Comparison of ENCODE assay signal across 34 cellular contexts in the genomic region with DNA sequence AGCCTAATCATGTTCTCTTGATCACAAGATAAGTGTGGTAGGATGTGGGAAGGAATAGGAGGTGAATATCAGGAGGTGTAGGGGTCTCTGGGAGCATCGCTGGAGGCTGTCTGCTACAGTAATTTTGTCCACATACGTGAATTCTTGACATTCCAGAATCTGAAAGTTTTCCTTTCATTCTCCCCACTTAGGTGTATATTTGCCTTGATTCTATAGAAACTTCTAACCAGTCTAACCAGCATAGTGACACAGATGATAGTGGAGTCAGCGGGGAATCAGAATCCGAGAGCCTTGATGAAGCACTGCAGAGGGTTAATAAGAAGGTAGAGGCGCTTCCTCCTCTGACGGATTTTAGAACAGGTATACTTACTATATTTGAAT.
"Had no signal": no experiment of that assay in that cellular context is flagged by ENCODE, and none has a peak within 500 bp of the region (broad histone marks: within the 10 kb centered on the region; RNA-seq: fewer than 3 reads in every experiment).

No MANE protein-coding gene starts in this region.

- H3K27ac ChIP-seq: ascending aorta, cardiac muscle cell, VCaP had no signal

- DNase-seq: activated B cell treated with CpG ODN at 0.5 μM for 24 hours; activated CD4-positive, alpha-beta T cell treated with anti-CD3 and anti-CD28 coated beads for 48 hours; activated CD4-positive, alpha-beta T cell treated with anti-CD3 and anti-CD28 coated beads, Interleukin-2, amount 10 ng/mL, durations not matched to agents 7 days and 5 days; activated CD4-positive, alpha-beta T cell treated with anti-CD3 and anti-CD28 coated beads, Interleukin-2, amount 50 U/mL, for 48 hours; activated CD4-positive, CD25-positive, alpha-beta regulatory T cell treated with anti-CD3 and anti-CD28 coated beads, Interleukin-2, amount 50 U/mL, for 72 hours; activated CD8-positive, alpha-beta memory T cell treated with anti-CD3 and anti-CD28 coated beads, Interleukin-2, amount 50 U/mL, for 4 hours; activated CD8-positive, alpha-beta T cell treated with anti-CD3 and anti-CD28 coated beads for 36 hours; activated effector memory CD4-positive, alpha-beta T cell treated with Interleukin-2 at 50 U/mL for 16 hours; activated gamma-delta T cell; activated naive CD4-positive, alpha-beta T cell treated with anti-CD3 and anti-CD28 coated beads, Interleukin-2, amount 10 ng/mL, durations not matched to agents 7 days and 5 days; activated naive CD4-positive, alpha-beta T cell treated with Interleukin-2 at 50 U/mL for 16 hours; activated naive CD8-positive, alpha-beta T cell treated with anti-CD3 and anti-CD28 coated beads, Interleukin-2, amount 10 ng/mL, durations not matched to agents 7 days and 5 days; activated naive CD8-positive, alpha-beta T cell treated with anti-CD3 and anti-CD28 coated beads, Interleukin-2, amount 50 U/mL, for 24 hours; activated T-cell treated with anti-CD3 and anti-CD28 coated beads for 4 hours; activated T-cell treated with anti-CD3 and anti-CD28 coated beads, Interleukin-2, amount 50 U/mL, for 1 hour; activated T-cell treated with anti-CD3 and anti-CD28 coated beads, Interleukin-2, amount 50 U/mL, for 4 hours; activated T-cell treated with anti-CD3 and anti-CD28 coated beads, Interleukin-2, amount 50 U/mL, for 72 hours; amygdala; anterior cingulate cortex; caudate nucleus; cerebellar nuclear complex; T-cell; T-helper 17 cell; T-helper 9 cell had no signal

- H3K4me1 Mint-ChIP-seq: activated B cell treated with CpG ODN at 0.5 μM for 24 hours; activated CD4-positive, alpha-beta T cell treated with anti-CD3 and anti-CD28 coated beads, Interleukin-2, amount 10 ng/mL, durations not matched to agents 7 days and 5 days; activated naive CD4-positive, alpha-beta T cell treated with anti-CD3 and anti-CD28 coated beads, Interleukin-2, amount 10 ng/mL, durations not matched to agents 7 days and 5 days; activated naive CD4-positive, alpha-beta T cell treated with anti-CD3 and anti-CD28 coated beads, Interleukin-2, amount 50 U/mL, for 24 hours; activated naive CD8-positive, alpha-beta T cell treated with anti-CD3 and anti-CD28 coated beads, Interleukin-2, amount 50 U/mL, for 24 hours; brain; central memory CD8-positive, alpha-beta T cell; T-helper 17 cell had no signal

- H3K4me3 Mint-ChIP-seq: activated B cell treated with CpG ODN at 0.5 μM for 24 hours; activated CD4-positive, alpha-beta T cell treated with anti-CD3 and anti-CD28 coated beads, Interleukin-2, amount 10 ng/mL, durations not matched to agents 7 days and 5 days; activated CD8-positive, alpha-beta T cell treated with anti-CD3 and anti-CD28 coated beads for 36 hours; activated naive CD4-positive, alpha-beta T cell treated with anti-CD3 and anti-CD28 coated beads, Interleukin-2, amount 10 ng/mL, durations not matched to agents 7 days and 5 days; activated naive CD4-positive, alpha-beta T cell treated with anti-CD3 and anti-CD28 coated beads, Interleukin-2, amount 50 U/mL, for 24 hours; activated naive CD8-positive, alpha-beta T cell; activated naive CD8-positive, alpha-beta T cell treated with anti-CD3 and anti-CD28 coated beads, Interleukin-2, amount 10 ng/mL, durations not matched to agents 7 days and 5 days; activated naive CD8-positive, alpha-beta T cell treated with anti-CD3 and anti-CD28 coated beads, Interleukin-2, amount 50 U/mL, for 24 hours; activated T-cell treated with anti-CD3 and anti-CD28 coated beads, Interleukin-2, amount 50 U/mL, for 4 hours; activated T-cell treated with anti-CD3 and anti-CD28 coated beads, Interleukin-2, amount 50 U/mL, for 72 hours; activated T-helper 1 cell treated with anti-CD3 and anti-CD28 coated beads, Interleukin-12 subunit alpha, Interleukin-12 subunit beta, Interleukin-2, Interleukin-4 antibody, amounts not matched to agents 30 ng/mL and 10 ng/mL and 1 ng/mL, durations not matched to agents 14 hours and 24 hours and 36 hours; brain; central memory CD8-positive, alpha-beta T cell; T-cell; T-helper 17 cell; T-helper 2 cell treated with Interferon-gamma antibody and Interleukin-4, amounts not matched to agents 5 μg/mL and 100 μg/mL, for 36 hours had no signal

- H3K9me3 Mint-ChIP-seq: activated B cell treated with CpG ODN at 0.5 μM for 24 hours; activated CD4-positive, alpha-beta T cell treated with anti-CD3 and anti-CD28 coated beads, Interleukin-2, amount 10 ng/mL, durations not matched to agents 7 days and 5 days; activated CD8-positive, alpha-beta T cell treated with anti-CD3 and anti-CD28 coated beads for 36 hours; activated naive CD4-positive, alpha-beta T cell treated with anti-CD3 and anti-CD28 coated beads, Interleukin-2, amount 10 ng/mL, durations not matched to agents 7 days and 5 days; activated naive CD4-positive, alpha-beta T cell treated with anti-CD3 and anti-CD28 coated beads, Interleukin-2, amount 50 U/mL, for 24 hours; activated naive CD8-positive, alpha-beta T cell treated with anti-CD3 and anti-CD28 coated beads, Interleukin-2, amount 10 ng/mL, durations not matched to agents 7 days and 5 days; activated naive CD8-positive, alpha-beta T cell treated with anti-CD3 and anti-CD28 coated beads, Interleukin-2, amount 50 U/mL, for 24 hours; activated T-cell treated with anti-CD3 and anti-CD28 coated beads, Interleukin-2, amount 50 U/mL, for 4 hours; activated T-cell treated with anti-CD3 and anti-CD28 coated beads, Interleukin-2, amount 50 U/mL, for 72 hours; activated T-helper 1 cell treated with anti-CD3 and anti-CD28 coated beads, Interleukin-12 subunit alpha, Interleukin-12 subunit beta, Interleukin-2, Interleukin-4 antibody, amounts not matched to agents 30 ng/mL and 10 ng/mL and 1 ng/mL, durations not matched to agents 14 hours and 24 hours and 36 hours; activated T-helper 2 cell treated with anti-CD3 and anti-CD28 coated beads, Interferon-gamma antibody, Interleukin-2, Interleukin-4, amounts not matched to agents 10 μg/mL and 5 μg/mL and 100 μg/mL, durations not matched to agents 14 hours and 24 hours and 36 hours; brain; central memory CD8-positive, alpha-beta T cell; T-cell; T-helper 2 cell treated with Interferon-gamma antibody and Interleukin-4, amounts not matched to agents 5 μg/mL and 100 μg/mL, for 36 hours had no signal

- H3K27me3 ChIP-seq: ascending aorta, cardiac muscle cell had no signal

- H3K36me3 ChIP-seq: ascending aorta, cardiac muscle cell had no signal

- H3K27ac Mint-ChIP-seq: activated B cell treated with CpG ODN at 0.5 μM for 24 hours; activated CD4-positive, alpha-beta T cell treated with anti-CD3 and anti-CD28 coated beads, Interleukin-2, amount 10 ng/mL, durations not matched to agents 7 days and 5 days; activated CD8-positive, alpha-beta T cell treated with anti-CD3 and anti-CD28 coated beads for 36 hours; activated naive CD4-positive, alpha-beta T cell treated with anti-CD3 and anti-CD28 coated beads, Interleukin-2, amount 10 ng/mL, durations not matched to agents 7 days and 5 days; activated naive CD4-positive, alpha-beta T cell treated with anti-CD3 and anti-CD28 coated beads, Interleukin-2, amount 50 U/mL, for 24 hours; activated naive CD8-positive, alpha-beta T cell; activated naive CD8-positive, alpha-beta T cell treated with anti-CD3 and anti-CD28 coated beads, Interleukin-2, amount 10 ng/mL, durations not matched to agents 7 days and 5 days; activated naive CD8-positive, alpha-beta T cell treated with anti-CD3 and anti-CD28 coated beads, Interleukin-2, amount 50 U/mL, for 24 hours; activated T-cell treated with anti-CD3 and anti-CD28 coated beads, Interleukin-2, amount 50 U/mL, for 72 hours; activated T-helper 1 cell treated with anti-CD3 and anti-CD28 coated beads, Interleukin-12 subunit alpha, Interleukin-12 subunit beta, Interleukin-2, Interleukin-4 antibody, amounts not matched to agents 30 ng/mL and 10 ng/mL and 1 ng/mL, durations not matched to agents 14 hours and 24 hours and 36 hours; activated T-helper 2 cell treated with anti-CD3 and anti-CD28 coated beads, Interferon-gamma antibody, Interleukin-2, Interleukin-4, amounts not matched to agents 10 μg/mL and 5 μg/mL and 100 μg/mL, durations not matched to agents 14 hours and 24 hours and 36 hours; brain; T-cell; T-helper 17 cell; T-helper 2 cell treated with Interferon-gamma antibody and Interleukin-4, amounts not matched to agents 5 μg/mL and 100 μg/mL, for 36 hours had no signal

- H3K4me1 ChIP-seq: ascending aorta had no signal

- H3K4me3 ChIP-seq: ascending aorta, cardiac muscle cell had no signal

- ATAC-seq: activated CD8-positive, alpha-beta T cell treated with anti-CD3 and anti-CD28 coated beads for 36 hours; activated naive CD8-positive, alpha-beta T cell treated with anti-CD3 and anti-CD28 coated beads, Interleukin-2, amount 50 U/mL, for 24 hours; activated T-cell treated with anti-CD3 and anti-CD28 coated beads, Interleukin-2, amount 50 U/mL, for 4 hours; activated T-cell treated with anti-CD3 and anti-CD28 coated beads, Interleukin-2, amount 50 U/mL, for 72 hours; T-cell; T-helper 17 cell had no signal

- H3K36me3 Mint-ChIP-seq: activated naive CD4-positive, alpha-beta T cell treated with anti-CD3 and anti-CD28 coated beads, Interleukin-2, amount 10 ng/mL, durations not matched to agents 7 days and 5 days; activated naive CD4-positive, alpha-beta T cell treated with anti-CD3 and anti-CD28 coated beads, Interleukin-2, amount 50 U/mL, for 24 hours; activated naive CD8-positive, alpha-beta T cell; activated naive CD8-positive, alpha-beta T cell treated with anti-CD3 and anti-CD28 coated beads, Interleukin-2, amount 10 ng/mL, durations not matched to agents 7 days and 5 days; brain; T-cell had no signal

- H3K9me3 ChIP-seq: ascending aorta had no signal
